ENCODE assay signal across 8 cellular contexts in genomic region chr17:7019839-7020519, GRCh38. TPM values are rescaled to one million over a fixed set of nuclear protein-coding genes. Genes with fewer than 3 reads are reported as not detected.
DNase-seq lines count a peak whose midpoint lies in the region; ATAC-seq and TF ChIP-seq lines count a peak whose summit lies in the region.

No MANE protein-coding gene starts in this region.

- DNase-seq in DMS53 (lab: John Stamatoyannopoulos, UW), result peak; percentile 84
- peak; percentile 40 for DNase-seq in NCI-H69 (lab: John Stamatoyannopoulos, UW)
- DNase-seq in endothelial cell (ENCODE audit: low spot score), result peak; percentile 74
- DNase-seq in mesothelial cell of epicardium (ENCODE audit: low spot score in 2 of 2, unreplicated experiment in 2 of 2), result no peak
- DNase-seq in activated naive CD4-positive, alpha-beta T cell treated with anti-CD3 and anti-CD28 coated beads, Interleukin-2, amount 50 U/mL, for 16 hours, result no peak
- no peak for DNase-seq in NK-92 treated with Interleukin-12 subunit alpha and Interleukin-12 subunit beta, amount 100 ng/mL, for 24 hours (lab: John Stamatoyannopoulos, UW)

- H3K4me1 Mint-ChIP-seq in endothelial cell (ENCODE audit: unreplicated experiment) (peaks cover 84% of the 10 kb centered on the region), mesothelial cell of epicardium (peaks cover 29% of the 10 kb centered on the region)

- H3K27ac Mint-ChIP-seq in endothelial cell (ENCODE audit: unreplicated experiment), result peak overlapping the region; percentile 100
- H3K27ac Mint-ChIP-seq in mesothelial cell of epicardium, result peak overlapping the region; percentile 53

- peaks cover 27% of the 10 kb centered on the region for H3K27me3 Mint-ChIP-seq in endothelial cell (ENCODE audit: unreplicated experiment)
- peaks cover 46% of the 10 kb centered on the region for H3K27me3 Mint-ChIP-seq in mesothelial cell of epicardium (ENCODE audit: low read depth)

- no peak for ATAC-seq in HG03139 (IDR thresholded peaks at IDR 0.05; ENCODE audit: unreplicated experiment)
- ATAC-seq in GM18511 (IDR thresholded peaks at IDR 0.05; ENCODE audit: unreplicated experiment), result no peak

- H3K9me3 Mint-ChIP-seq in endothelial cell (ENCODE audit: unreplicated experiment), result no peaks in the 10 kb centered on the region
- H3K9me3 Mint-ChIP-seq in mesothelial cell of epicardium, result no peaks in the 10 kb centered on the region

- TF ChIP-seq CTCF in endothelial cell (IDR thresholded peaks at IDR 0.05; ENCODE audit: unreplicated experiment), result no peak
- TF ChIP-seq CTCF in mesothelial cell of epicardium (IDR thresholded peaks at IDR 0.05; ENCODE audit: unreplicated experiment), result no peak

- H3K36me3 Mint-ChIP-seq in endothelial cell (ENCODE audit: low read depth, unreplicated experiment) (peaks cover 28% of the 10 kb centered on the region), mesothelial cell of epicardium (no peaks in the 10 kb centered on the region)

- peak overlapping the region; percentile 89 for H3K4me3 Mint-ChIP-seq in endothelial cell (ENCODE audit: unreplicated experiment)
- H3K4me3 Mint-ChIP-seq in mesothelial cell of epicardium, result peak overlapping the region; percentile 61

RNA-seq across cellular contexts. Expression of gene BCL6B, which starts 2.9 kb away (rescaled TPM):
- total RNA-seq in endothelial cell (ENCODE audit: unreplicated experiment), result 271 TPM
- 0.22 to 0.34 TPM in 2 of 3 replicates, not detected in the other for total RNA-seq in mesothelial cell of epicardium

RNA-seq across cellular contexts. Expression of gene RNASEK, which starts 7.6 kb away (rescaled TPM):
- total RNA-seq in endothelial cell (ENCODE audit: unreplicated experiment), result 249 TPM
- 154 to 166 TPM (median 159 TPM) in 3 replicates for total RNA-seq in mesothelial cell of epicardium

RNA-seq across cellular contexts. Expression of gene SLC16A13, which starts 15.8 kb away (rescaled TPM):
- 25.8 TPM for total RNA-seq in endothelial cell (ENCODE audit: unreplicated experiment)
- 10.4 to 10.7 TPM (median 10.7 TPM) in 3 replicates for total RNA-seq in mesothelial cell of epicardium

RNA-seq across cellular contexts. Expression of gene SLC16A11, which starts 23.9 kb away (rescaled TPM):
- 0.33 TPM for total RNA-seq in endothelial cell (ENCODE audit: unreplicated experiment)
- 4.1 to 5.1 TPM (median 4.2 TPM) in 3 replicates for total RNA-seq in mesothelial cell of epicardium

RNA-seq across cellular contexts. Expression of gene ALOX12, which starts 24.1 kb away (rescaled TPM):
- total RNA-seq in endothelial cell (ENCODE audit: unreplicated experiment) (not detected), mesothelial cell of epicardium (0.22 to 0.40 TPM in 2 of 3 replicates, not detected in the other)

Comparison
In these comparisons a context has a peak if more than half of its experiments do, and no peak if none do; other contexts are left out.
1. DNase-seq: peak in DMS53 (single experiment), NCI-H69 (single experiment) and endothelial cell (single experiment); none in mesothelial cell of epicardium (0 of 2), activated naive CD4-positive, alpha-beta T cell treated with anti-CD3 and anti-CD28 coated beads, Interleukin-2, amount 50 U/mL, for 16 hours (single experiment) and NK-92 treated with Interleukin-12 subunit alpha and Interleukin-12 subunit beta, amount 100 ng/mL, for 24 hours (single experiment).
2. RNA of gene BCL6B, which starts 2.9 kb away (total RNA-seq): 271 TPM in endothelial cell (single experiment); 0.22 to 0.34 TPM in mesothelial cell of epicardium; every median in the first group is over 100 times any median in the second.